In the genomic region with DNA sequence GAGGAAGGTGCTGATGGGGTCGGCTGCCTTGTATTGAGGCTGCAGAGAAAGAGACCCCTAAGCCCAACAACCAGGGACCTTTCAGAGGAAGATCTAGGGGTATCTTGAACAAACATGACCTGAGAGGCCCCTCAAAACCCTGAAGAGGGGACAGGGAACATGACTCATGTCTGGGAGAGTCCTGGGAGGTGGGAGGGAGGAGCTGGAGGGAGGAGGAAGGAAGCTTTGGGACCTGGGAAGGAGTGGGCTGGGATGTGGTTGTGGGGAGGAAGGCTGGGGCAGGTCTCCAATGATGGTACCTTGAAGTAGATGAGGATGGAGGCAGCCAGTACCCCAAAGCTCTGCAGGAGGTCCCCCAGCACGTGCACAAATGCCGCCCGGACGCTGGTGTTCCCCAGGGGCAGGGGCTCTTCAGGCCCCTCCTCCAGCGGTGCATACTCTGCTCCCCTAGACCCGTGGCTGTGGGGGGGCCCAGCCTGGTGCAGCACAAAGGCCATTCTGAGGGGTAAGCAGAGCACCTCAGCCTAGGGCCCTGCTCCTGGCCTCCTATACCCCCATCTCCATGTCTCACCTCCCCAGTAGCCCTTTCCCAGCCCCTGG, we compare ENCODE assay signal across 12 cellular contexts. TPM values are rescaled to one million over a fixed set of nuclear protein-coding genes. Genes with fewer than 3 reads are reported as not detected.
"Had no signal": no experiment of that assay in that cellular context is flagged by ENCODE, and none has a peak within 500 bp of the region (broad histone marks: within the 10 kb centered on the region; RNA-seq: fewer than 3 reads in every experiment).

No MANE protein-coding gene starts in this region.

- ATAC-seq: HCT116, HepG2 had no signal

- H3K9me3 Mint-ChIP-seq: HFFc6 had no signal

- H3K4me3 ChIP-seq: GM23248, HAP-1 had no signal

- H3K9me3 ChIP-seq: HAP-1 had no signal

- H3K9ac ChIP-seq: GM23248 had no signal

- H3K27ac Mint-ChIP-seq: HFFc6, IgD-negative memory B cell had no signal

- H3K4me3 Mint-ChIP-seq: HFFc6, IgD-negative memory B cell had no signal

- H2AFZ ChIP-seq: GM23248 had no signal

- DNase-seq: GM23248, GOT3, H7, HFFc6, KG1 had no signal

- H3K27ac ChIP-seq: GM23248, HL-60 had no signal

RNA-seq across cellular contexts. Expression of a gene that starts 5.9 kb away (rescaled TPM):
- total RNA-seq: GM23248, HFFc6 had no signal

RNA-seq across cellular contexts. Expression of a gene that starts 18.3 kb away (rescaled TPM):
- total RNA-seq: GM23248, H4, H7, HepG2, HFFc6, HT1080 had no signal

RNA-seq across cellular contexts. Expression of a gene that starts 25.3 kb away (rescaled TPM):
- total RNA-seq: GM23248, HFFc6 had no signal
